Comparison of ENCODE assay signal across 31 cellular contexts in genomic region chr4:148575577-148575976, GRCh38.
"Had no signal": no experiment of that assay in that cellular context is flagged by ENCODE, and none has a peak within 500 bp of the region (broad histone marks: within the 10 kb centered on the region; RNA-seq: fewer than 3 reads in every experiment).

No MANE protein-coding gene starts in this region.

- H3K36me3 Mint-ChIP-seq: natural killer cell; neural progenitor cell; stimulated activated memory B cell treated with anti-CD40 and anti-IgM and Interleukin-4, amounts not matched to agents 10 μg/mL and 1 μg/mL and 100 μg/mL, for 72 hours had no signal

- H3K4me3 ChIP-seq: neural progenitor cell, ovary, skin epidermis, smooth muscle cell, spleen, suprapubic skin, testis, tibial artery, transverse colon, upper lobe of left lung, vagina had no signal

- H3K4me1 ChIP-seq: neural progenitor cell, parathyroid adenoma, spleen, suprapubic skin, testis, tibial artery, transverse colon, upper lobe of left lung, vagina had no signal

- H2AFZ ChIP-seq: neural progenitor cell, parathyroid adenoma had no signal

- H3K9me3 Mint-ChIP-seq: stimulated activated naive CD8-positive, alpha-beta T cell treated with anti-CD3 and anti-CD28 coated beads, Interleukin-15, amount 100 ng/mL, for 72 hours had no signal

- DNase-seq: natural killer cell; occipital lobe; ovary; posterior cingulate gyrus; psoas muscle; right cardiac atrium; spleen; stimulated activated CD4-positive, alpha-beta T cell treated with anti-CD3 and anti-CD28 coated beads, Interleukin-12 subunit alpha, Interleukin-12 subunit beta, amount 100 ng/mL, for 4 hours; stimulated activated CD4-positive, alpha-beta T cell treated with anti-CD3 and anti-CD28 coated beads, Interleukin-1b, Interleukin-23, amount 100 ng/mL, for 48 hours; stimulated activated CD4-positive, alpha-beta T cell treated with anti-CD3 and anti-CD28 coated beads, Interleukin-4, amount 100 ng/mL, for 1 hour; stimulated activated CD4-positive, alpha-beta T cell treated with anti-CD3 and anti-CD28 coated beads, Interleukin-4, amount 100 ng/mL, for 4 hours; stimulated activated CD8-positive, alpha-beta memory T cell treated with anti-CD3 and anti-CD28 coated beads, Interleukin-4, amount 100 ng/mL, for 48 hours; stimulated activated naive CD4-positive, alpha-beta T cell; stimulated activated naive CD8-positive, alpha-beta T cell treated with anti-CD3 and anti-CD28 coated beads, Interleukin-15, amount 100 ng/mL, for 72 hours; stimulated activated naive CD8-positive, alpha-beta T cell treated with anti-CD3 and anti-CD28 coated beads, Interleukin-15, Interleukin-2, amounts not matched to agents 100 U/mL and 50 U/mL, for 24 hours; substantia nigra; testis; tibial artery; transverse colon; upper lobe of left lung had no signal

- ATAC-seq: natural killer cell; right cardiac atrium; sciatic nerve; stimulated activated memory B cell treated with anti-CD40 and anti-IgM and Interleukin-4, amounts not matched to agents 10 μg/mL and 1 μg/mL and 100 μg/mL, for 72 hours; stimulated activated naive CD8-positive, alpha-beta T cell treated with anti-CD3 and anti-CD28 coated beads, Interleukin-15, amount 100 ng/mL, for 72 hours; stimulated activated naive CD8-positive, alpha-beta T cell treated with anti-CD3 and anti-CD28 coated beads, Interleukin-15, Interleukin-2, amounts not matched to agents 100 U/mL and 50 U/mL, for 24 hours had no signal

- FAIRE-seq: urothelium cell line had no signal

- H3K36me3 ChIP-seq: neural progenitor cell, ovary, spleen, suprapubic skin, tibial artery, transverse colon, upper lobe of left lung, vagina had no signal

- H3K9ac ChIP-seq: neural progenitor cell, parathyroid adenoma had no signal

- H3K27me3 Mint-ChIP-seq: progenitor cell of endocrine pancreas; stimulated activated memory B cell treated with anti-CD40 and anti-IgM and Interleukin-4, amounts not matched to agents 10 μg/mL and 1 μg/mL and 100 μg/mL, for 72 hours; stimulated activated naive CD8-positive, alpha-beta T cell treated with anti-CD3 and anti-CD28 coated beads, Interleukin-15, amount 100 ng/mL, for 72 hours had no signal

- H3K9me3 ChIP-seq: ovary, psoas muscle, suprapubic skin, testis, tibial artery, upper lobe of left lung, vagina had no signal

- H3K27me3 ChIP-seq: neural progenitor cell, ovary, spleen, suprapubic skin, testis, tibial artery, transverse colon, upper lobe of left lung, vagina had no signal

- H3K27ac ChIP-seq: neural progenitor cell, ovary, parathyroid adenoma, spleen, suprapubic skin, testis, tibial artery, transverse colon, upper lobe of left lung, vagina had no signal

- H3K4me1 Mint-ChIP-seq: natural killer cell; neural progenitor cell; stimulated activated memory B cell treated with anti-CD40 and anti-IgM and Interleukin-4, amounts not matched to agents 10 μg/mL and 1 μg/mL and 100 μg/mL, for 72 hours; stimulated activated naive CD8-positive, alpha-beta T cell treated with anti-CD3 and anti-CD28 coated beads, Interleukin-15, amount 100 ng/mL, for 72 hours had no signal

- H3K4me2 ChIP-seq: neural progenitor cell, smooth muscle cell had no signal

- H3K4me3 Mint-ChIP-seq: natural killer cell; nephron; neural progenitor cell; stimulated activated memory B cell treated with anti-CD40 and anti-IgM and Interleukin-4, amounts not matched to agents 10 μg/mL and 1 μg/mL and 100 μg/mL, for 72 hours; stimulated activated naive CD8-positive, alpha-beta T cell treated with anti-CD3 and anti-CD28 coated beads, Interleukin-15, amount 100 ng/mL, for 72 hours had no signal

- H3K79me2 ChIP-seq: parathyroid adenoma had no signal

- H3K27ac Mint-ChIP-seq: natural killer cell; nephron; neural progenitor cell; progenitor cell of endocrine pancreas; stimulated activated memory B cell treated with anti-CD40 and anti-IgM and Interleukin-4, amounts not matched to agents 10 μg/mL and 1 μg/mL and 100 μg/mL, for 72 hours; stimulated activated naive CD8-positive, alpha-beta T cell treated with anti-CD3 and anti-CD28 coated beads, Interleukin-15, amount 100 ng/mL, for 72 hours had no signal
